30 cellular contexts compared by ENCODE assay signal in the genomic region with DNA sequence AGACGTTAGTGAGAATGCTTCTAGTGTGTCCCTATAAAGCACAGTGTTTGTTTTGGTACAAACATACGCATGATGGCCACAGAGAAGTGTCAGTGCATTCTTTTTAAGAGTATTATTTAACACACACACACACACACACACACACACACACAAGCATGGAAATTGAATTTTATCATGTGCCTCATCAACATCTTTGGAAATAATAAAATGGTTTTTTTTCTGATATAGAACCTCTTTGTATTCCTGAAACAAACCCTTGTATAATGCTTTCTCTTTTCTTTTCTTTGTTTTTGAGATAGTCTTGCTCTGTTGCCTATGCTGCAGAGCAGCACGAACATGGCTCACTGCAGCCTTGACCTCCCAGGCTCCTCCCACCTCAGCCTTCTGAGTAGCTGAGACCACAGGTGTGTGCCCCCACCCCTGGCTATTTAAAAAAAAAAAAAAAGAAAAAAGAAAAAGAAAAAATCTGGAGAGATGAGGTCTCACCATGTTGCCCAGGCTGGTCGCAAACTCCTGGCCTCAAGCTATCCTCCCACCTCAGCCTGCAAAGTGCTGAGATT.
"Had no signal": no experiment of that assay in that cellular context is flagged by ENCODE, and none has a peak within 500 bp of the region (broad histone marks: within the 10 kb centered on the region; RNA-seq: fewer than 3 reads in every experiment).

No MANE protein-coding gene starts in this region.

- H3K27me3 Mint-ChIP-seq: activated naive CD4-positive, alpha-beta T cell treated with anti-CD3 and anti-CD28 coated beads, Interleukin-2, amount 10 ng/mL, durations not matched to agents 7 days and 5 days; activated naive CD8-positive, alpha-beta T cell; activated naive CD8-positive, alpha-beta T cell treated with anti-CD3 and anti-CD28 coated beads, Interleukin-2, amount 50 U/mL, for 24 hours; brain had no signal

- H3K36me3 Mint-ChIP-seq: activated CD4-positive, alpha-beta memory T cell treated with anti-CD3 and anti-CD28 coated beads for 36 hours; activated naive CD4-positive, alpha-beta T cell treated with anti-CD3 and anti-CD28 coated beads, Interleukin-2, amount 10 ng/mL, durations not matched to agents 7 days and 5 days; activated naive CD8-positive, alpha-beta T cell; brain had no signal

- H3K4me3 Mint-ChIP-seq: activated B cell treated with CpG ODN at 0.5 μM for 24 hours; activated CD4-positive, alpha-beta memory T cell treated with anti-CD3 and anti-CD28 coated beads for 36 hours; activated naive CD4-positive, alpha-beta T cell treated with anti-CD3 and anti-CD28 coated beads, Interleukin-2, amount 10 ng/mL, durations not matched to agents 7 days and 5 days; activated naive CD8-positive, alpha-beta T cell; activated naive CD8-positive, alpha-beta T cell treated with anti-CD3 and anti-CD28 coated beads, Interleukin-2, amount 50 U/mL, for 24 hours; activated T-cell treated with anti-CD3 and anti-CD28 coated beads, Interleukin-2, amount 50 U/mL, for 4 hours; activated T-helper 1 cell treated with anti-CD3 and anti-CD28 coated beads, Interleukin-12 subunit alpha, Interleukin-12 subunit beta, Interleukin-2, Interleukin-4 antibody, amounts not matched to agents 30 ng/mL and 10 ng/mL and 1 ng/mL, durations not matched to agents 14 hours and 24 hours and 36 hours; brain; T-helper 1 cell treated with Interleukin-12 subunit alpha and Interleukin-12 subunit beta and Interleukin-4 antibody, amounts not matched to agents 30 μg/mL and 1 μg/mL, for 36 hours; T-helper 2 cell treated with Interferon-gamma antibody and Interleukin-4, amounts not matched to agents 5 μg/mL and 100 μg/mL, for 36 hours had no signal

- H3K27ac ChIP-seq: KMS-11, SJSA1 had no signal

- H3K27ac Mint-ChIP-seq: activated B cell treated with CpG ODN at 0.5 μM for 24 hours; activated CD4-positive, alpha-beta memory T cell treated with anti-CD3 and anti-CD28 coated beads for 36 hours; activated naive CD4-positive, alpha-beta T cell treated with anti-CD3 and anti-CD28 coated beads, Interleukin-2, amount 10 ng/mL, durations not matched to agents 7 days and 5 days; activated naive CD8-positive, alpha-beta T cell; activated naive CD8-positive, alpha-beta T cell treated with anti-CD3 and anti-CD28 coated beads, Interleukin-2, amount 50 U/mL, for 24 hours; activated T-helper 1 cell treated with anti-CD3 and anti-CD28 coated beads, Interleukin-12 subunit alpha, Interleukin-12 subunit beta, Interleukin-2, Interleukin-4 antibody, amounts not matched to agents 30 ng/mL and 10 ng/mL and 1 ng/mL, durations not matched to agents 14 hours and 24 hours and 36 hours; brain; T-helper 1 cell treated with Interleukin-12 subunit alpha and Interleukin-12 subunit beta and Interleukin-4 antibody, amounts not matched to agents 30 μg/mL and 1 μg/mL, for 36 hours; T-helper 2 cell treated with Interferon-gamma antibody and Interleukin-4, amounts not matched to agents 5 μg/mL and 100 μg/mL, for 36 hours had no signal

- ATAC-seq: activated naive CD8-positive, alpha-beta T cell treated with anti-CD3 and anti-CD28 coated beads, Interleukin-2, amount 50 U/mL, for 24 hours; activated T-cell treated with anti-CD3 and anti-CD28 coated beads, Interleukin-2, amount 50 U/mL, for 4 hours; Panc1 had no signal

- H3K4me1 ChIP-seq: SJSA1 had no signal

- H3K4me3 ChIP-seq: SJSA1 had no signal

- H3K36me3 ChIP-seq: SJSA1 had no signal

- H3K9me3 ChIP-seq: SJSA1, SK-N-SH had no signal

- DNase-seq: activated B cell treated with CpG ODN at 0.5 μM for 24 hours; activated CD4-positive, alpha-beta memory T cell treated with anti-CD3 and anti-CD28 coated beads for 36 hours; activated CD4-positive, alpha-beta T cell treated with anti-CD3 and anti-CD28 coated beads for 4 hours; activated CD4-positive, alpha-beta T cell treated with anti-CD3 and anti-CD28 coated beads, Interleukin-2, amount 50 U/mL, for 1 hour; activated CD4-positive, CD25-positive, alpha-beta regulatory T cell treated with anti-CD3 and anti-CD28 coated beads, Interleukin-2, amount 50 U/mL, for 72 hours; activated CD8-positive, alpha-beta memory T cell treated with anti-CD3 and anti-CD28 coated beads, Interleukin-2, amount 50 U/mL, for 4 hours; activated effector memory CD4-positive, alpha-beta T cell treated with Interleukin-2 at 50 U/mL for 16 hours; activated naive CD4-positive, alpha-beta T cell treated with anti-CD3 and anti-CD28 coated beads, Interleukin-2, amount 10 ng/mL, durations not matched to agents 7 days and 5 days; activated naive CD8-positive, alpha-beta T cell treated with anti-CD3 and anti-CD28 coated beads, Interleukin-2, amount 50 U/mL, for 24 hours; activated T-cell treated with anti-CD3 and anti-CD28 coated beads for 4 hours; activated T-cell treated with anti-CD3 and anti-CD28 coated beads, Interleukin-2, amount 50 U/mL, for 4 hours; MM.1S; MV-4-11; NCI-H1092; NCI-H1436 treated with DMSO at 0.1 percent for 48 hours; NCI-H1694 treated with DMSO at 0.1 percent for 48 hours; NCI-H2029; NCI-H345; NCI-H524 treated with DMSO at 0.1 percent for 48 hours; RPMI8226; SHP77 treated with DMSO at 0.1 percent for 48 hours; SK-N-SH had no signal

- H3K4me1 Mint-ChIP-seq: activated B cell treated with CpG ODN at 0.5 μM for 24 hours; activated naive CD4-positive, alpha-beta T cell treated with anti-CD3 and anti-CD28 coated beads, Interleukin-2, amount 10 ng/mL, durations not matched to agents 7 days and 5 days; activated naive CD8-positive, alpha-beta T cell treated with anti-CD3 and anti-CD28 coated beads, Interleukin-2, amount 50 U/mL, for 24 hours had no signal

- H3K9ac ChIP-seq: KMS-11, SK-N-SH had no signal

- H3K9me3 Mint-ChIP-seq: activated B cell treated with CpG ODN at 0.5 μM for 24 hours; activated CD4-positive, alpha-beta memory T cell treated with anti-CD3 and anti-CD28 coated beads for 36 hours; activated naive CD4-positive, alpha-beta T cell treated with anti-CD3 and anti-CD28 coated beads, Interleukin-2, amount 10 ng/mL, durations not matched to agents 7 days and 5 days; activated naive CD8-positive, alpha-beta T cell treated with anti-CD3 and anti-CD28 coated beads, Interleukin-2, amount 50 U/mL, for 24 hours; activated T-cell treated with anti-CD3 and anti-CD28 coated beads, Interleukin-2, amount 50 U/mL, for 4 hours; activated T-helper 1 cell treated with anti-CD3 and anti-CD28 coated beads, Interleukin-12 subunit alpha, Interleukin-12 subunit beta, Interleukin-2, Interleukin-4 antibody, amounts not matched to agents 30 ng/mL and 10 ng/mL and 1 ng/mL, durations not matched to agents 14 hours and 24 hours and 36 hours; T-helper 1 cell treated with Interleukin-12 subunit alpha and Interleukin-12 subunit beta and Interleukin-4 antibody, amounts not matched to agents 30 μg/mL and 1 μg/mL, for 36 hours; T-helper 2 cell treated with Interferon-gamma antibody and Interleukin-4, amounts not matched to agents 5 μg/mL and 100 μg/mL, for 36 hours had no signal

- H3K4me2 ChIP-seq: KMS-11, SK-N-SH had no signal
